18 cellular contexts compared by ENCODE assay signal in the genomic region with DNA sequence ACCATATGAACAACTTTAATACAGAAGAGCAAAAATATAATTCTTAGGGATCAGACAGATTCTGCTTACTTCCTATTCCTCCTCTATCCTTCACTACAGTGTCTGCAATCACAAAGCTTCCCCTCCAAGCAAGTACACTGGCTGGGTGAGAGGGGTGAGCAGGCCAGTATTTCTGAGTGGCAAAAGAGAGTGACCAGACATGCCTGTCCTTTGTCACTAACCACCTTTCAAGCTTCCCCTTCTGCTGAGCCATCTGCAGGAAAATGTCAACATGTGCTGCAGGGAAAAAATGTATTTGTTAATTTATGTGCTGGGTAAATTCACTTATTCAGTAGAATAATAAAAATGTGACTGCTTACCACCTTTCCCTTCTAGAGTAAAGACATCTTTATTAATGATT.
DNase-seq lines count a peak whose midpoint lies in the region; ATAC-seq and TF ChIP-seq lines count a peak whose summit lies in the region.
"Had no signal": no experiment of that assay in that cellular context is flagged by ENCODE, and none has a peak within 500 bp of the region (broad histone marks: within the 10 kb centered on the region; RNA-seq: fewer than 3 reads in every experiment).

No MANE protein-coding gene starts in this region.

- peaks cover 40% of the 10 kb centered on the region for H3K79me2 ChIP-seq in osteoblast (ENCODE audit: insufficient read depth, low read length)

- peaks cover 0 to 20% (median 7%) of the 10 kb centered on the region in 12 donors for H3K4me1 ChIP-seq in heart left ventricle
- peaks cover 19% of the 10 kb centered on the region for H3K4me1 ChIP-seq in osteoblast (ENCODE audit: insufficient read depth, low read length)
- no peaks in the 10 kb centered on the region for H3K4me1 ChIP-seq in Peyer's patch

- H3K27me3 Mint-ChIP-seq in HFFc6 (ENCODE audit: insufficient read depth) = no peaks in the 10 kb centered on the region
- H3K27me3 Mint-ChIP-seq: CD4-positive, CD25-positive, alpha-beta regulatory T cell had no signal

- DNase-seq in G401 (ENCODE audit: low spot score) = peak; percentile 68
- DNase-seq in HFFc6 = no peak
- peak in 4 of 5 donors; percentile 32 to 52 (median 45) for DNase-seq in heart left ventricle
- DNase-seq in osteoblast (ENCODE audit: insufficient read length, low spot score, missing footprints) = no peak
- DNase-seq in KBM-7 = no peak
- no peak for DNase-seq in iPS-NIHi7 (ENCODE audit: extremely low spot score)
- DNase-seq in Peyer's patch = no peak
- DNase-seq: CD4-positive, CD25-positive, alpha-beta regulatory T cell; DMS79; KG1; NCI-H1092 treated with DMSO at 0.1 percent for 48 hours; NCI-H1436 treated with DMSO at 0.1 percent for 48 hours; NCI-H1930; NK-92 treated with Interleukin-12 subunit alpha and Interleukin-12 subunit beta, amount 100 ng/mL, for 24 hours; SW 1271 had no signal

- H3K27ac ChIP-seq in heart left ventricle = peak overlapping the region in 1 of 12 donors; percentile 17
- peak overlapping the region; percentile 69 for H3K27ac ChIP-seq in osteoblast (ENCODE audit: low read depth, low read length)
- H3K27ac ChIP-seq in Peyer's patch = no peak overlapping the region
- H3K27ac ChIP-seq: HL-60 had no signal

- no peaks in the 10 kb centered on the region; the same call in 1 of the 2 replicates for H3K36me3 Mint-ChIP-seq in HFFc6 (ENCODE audit: low read depth)
- H3K36me3 Mint-ChIP-seq: CD4-positive, CD25-positive, alpha-beta regulatory T cell had no signal

- peaks cover 0 to 19% (median 0%) of the 10 kb centered on the region in 12 donors for H3K9me3 ChIP-seq in heart left ventricle
- H3K9me3 ChIP-seq in osteoblast (ENCODE audit: low read depth, low read length) = no peaks in the 10 kb centered on the region
- H3K9me3 ChIP-seq in Peyer's patch = no peaks in the 10 kb centered on the region

- H3K4me3 ChIP-seq in heart left ventricle = no peak overlapping the region
- H3K4me3 ChIP-seq in osteoblast (ENCODE audit: insufficient read depth, low read length) = no peak overlapping the region
- no peak overlapping the region for H3K4me3 ChIP-seq in Peyer's patch

- peaks cover 5% of the 10 kb centered on the region; the same call in 1 of the 2 replicates for H3K9me3 Mint-ChIP-seq in HFFc6

- H4K20me1 ChIP-seq in osteoblast (ENCODE audit: insufficient read depth, low read length) = peaks cover 30% of the 10 kb centered on the region

- TF ChIP-seq CTCF in HFFc6 (IDR thresholded peaks at IDR 0.05) = no peak
- no peak for TF ChIP-seq CTCF in heart left ventricle (IDR thresholded peaks at IDR 0.05)
- TF ChIP-seq CTCF in osteoblast (IDR thresholded peaks at IDR 0.05; ENCODE audit: extremely low read depth, low read depth, low read length) = no peak
- no peak for TF ChIP-seq CTCF in Peyer's patch (IDR thresholded peaks at IDR 0.05)

- peak; percentile 98 to 100 (median 99) for ATAC-seq in heart left ventricle
- ATAC-seq: HepG2, Panc1 had no signal

- TF ChIP-seq POLR2A in heart left ventricle (IDR thresholded peaks at IDR 0.05) (no peak), Peyer's patch (IDR thresholded peaks at IDR 0.05) (no peak)

- no peak overlapping the region for H3K4me3 Mint-ChIP-seq in HFFc6
- H3K4me3 Mint-ChIP-seq: CD4-positive, CD25-positive, alpha-beta regulatory T cell had no signal

- H3K4me2 ChIP-seq in osteoblast (ENCODE audit: insufficient read depth, low read length) = no peak overlapping the region

- intact Hi-C loops in heart left ventricle (cut with DNase I) = no loop called here

- H2AFZ ChIP-seq in osteoblast (ENCODE audit: low read length) = no peak overlapping the region

- in situ Hi-C loops in G401 (cut with HindIII; ENCODE audit: low sequenced_read_pairs) = no loop called here
- in situ Hi-C loops in KBM-7 (cut with MboI; ENCODE audit: low pct_unique_long_range_greater_than_20kb, low sequenced_read_pairs) = no loop called here

- peaks cover 29% of the 10 kb centered on the region for H3K4me1 Mint-ChIP-seq in HFFc6 (ENCODE audit: low read depth)
- H3K4me1 Mint-ChIP-seq: CD4-positive, CD25-positive, alpha-beta regulatory T cell had no signal

- H3K36me3 ChIP-seq in heart left ventricle = no peaks in the 10 kb centered on the region
- H3K36me3 ChIP-seq in osteoblast (ENCODE audit: insufficient read depth, low read length) = no peaks in the 10 kb centered on the region
- H3K36me3 ChIP-seq in Peyer's patch = no peaks in the 10 kb centered on the region

- H3K27ac Mint-ChIP-seq in HFFc6 = peak overlapping the region; percentile 5; the same call in 1 of the 2 replicates
- H3K27ac Mint-ChIP-seq: CD4-positive, CD25-positive, alpha-beta regulatory T cell had no signal

- H3K27me3 ChIP-seq in heart left ventricle (no peaks in the 10 kb centered on the region), osteoblast (ENCODE audit: insufficient read depth, low read length) (no peaks in the 10 kb centered on the region), Peyer's patch (no peaks in the 10 kb centered on the region)

Comparison
In these comparisons a context has a peak if more than half of its experiments do, and no peak if none do; other contexts are left out.
1. DNase-seq: peak in G401 (single experiment) and heart left ventricle (4 of 5); none in HFFc6 (single experiment), osteoblast (single experiment), KBM-7 (single experiment), iPS-NIHi7 (single experiment) and Peyer's patch (0 of 3).